In genomic region chr16:30063278-30063892, GRCh38 we compare ENCODE assay signal across 9 cellular contexts. TPM values are rescaled to one million over a fixed set of nuclear protein-coding genes. Genes with fewer than 3 reads are reported as not detected.
DNase-seq lines count a peak whose midpoint lies in the region; ATAC-seq and TF ChIP-seq lines count a peak whose summit lies in the region.
"Had no signal": no experiment of that assay in that cellular context is flagged by ENCODE, and none has a peak within 500 bp of the region (broad histone marks: within the 10 kb centered on the region; RNA-seq: fewer than 3 reads in every experiment).

No MANE protein-coding gene starts in this region.

- POLR2A ChIA-PET in CD4-positive, alpha-beta memory T cell (lab: Charles Lee; ENCODE audit: partially characterized antibody), result interaction anchor here (1.2 to 20.4 kb wide), 6 partner anchors 9 to 361 kb away, joined by 3 to 404 read pairs (median 52); partner anchors contain the start of genes CORO1A, MAPK3, PAGR1 and TBX6

- H3K27me3 Mint-ChIP-seq in CD4-positive, alpha-beta memory T cell, result no peaks in the 10 kb centered on the region
- no peaks in the 10 kb centered on the region for H3K27me3 Mint-ChIP-seq in osteocyte (ENCODE audit: unreplicated experiment)
- H3K27me3 Mint-ChIP-seq in endothelial cell (ENCODE audit: unreplicated experiment), result peaks cover 6% of the 10 kb centered on the region

- ATAC-seq in HG03520 (IDR thresholded peaks at IDR 0.05; ENCODE audit: unreplicated experiment), result no peak

- H3K27ac ChIP-seq in CD4-positive, alpha-beta memory T cell (ENCODE audit: low read depth, low read length), result peak overlapping the region; percentile 94
- peak overlapping the region; percentile 26 for H3K27ac ChIP-seq in ectodermal cell (ENCODE audit: insufficient read depth, low read depth, low read length, poor library complexity, severe bottlenecking)

- peak overlapping the region in 1 of 2 donors; percentile 77 for H3K4me3 ChIP-seq in CD4-positive, alpha-beta memory T cell (ENCODE audit: low read length in 2 of 2)
- H3K4me3 ChIP-seq in NB4 (ENCODE audit: low read depth, low read length) (peak overlapping the region; percentile 92), ectodermal cell (ENCODE audit: insufficient read depth, low read depth, low read length) (peak overlapping the region; percentile 98)

- WGBS in ectodermal cell, 2 experiments, result 63% methylated on average over 12 of the region's 12 CpGs

- H3K9me3 ChIP-seq in CD4-positive, alpha-beta memory T cell (ENCODE audit: control insufficient read depth in 1 of 2, low read length in 2 of 2), result no peaks in the 10 kb centered on the region
- no peaks in the 10 kb centered on the region for H3K9me3 ChIP-seq in ectodermal cell (ENCODE audit: control insufficient read depth, low read length)

- no peaks in the 10 kb centered on the region for H3K27me3 ChIP-seq in CD4-positive, alpha-beta memory T cell (ENCODE audit: insufficient read depth, low read length)
- no peaks in the 10 kb centered on the region for H3K27me3 ChIP-seq in ectodermal cell (ENCODE audit: control insufficient read depth, insufficient read depth, low read length, poor library complexity, severe bottlenecking)

- H3K4me1 Mint-ChIP-seq in CD4-positive, alpha-beta memory T cell, result peaks cover 14 to 45% (median 22%) of the 10 kb centered on the region in 4 donors
- peaks cover 28% of the 10 kb centered on the region for H3K4me1 Mint-ChIP-seq in osteocyte (ENCODE audit: unreplicated experiment)
- peaks cover 14% of the 10 kb centered on the region for H3K4me1 Mint-ChIP-seq in endothelial cell (ENCODE audit: unreplicated experiment)

- DNase-seq in CD4-positive, alpha-beta memory T cell, result no peak
- DNase-seq in NB4 (ENCODE audit: low read depth), result no peak
- DNase-seq in osteocyte (ENCODE audit: extremely low spot score, unreplicated experiment), result no peak
- DNase-seq in D341Med (ENCODE audit: low spot score), result no peak
- DNase-seq in endothelial cell (ENCODE audit: low spot score), result no peak
- DNase-seq in GM20000 (ENCODE audit: low spot score), result no peak

- no peaks in the 10 kb centered on the region for H3K9me3 Mint-ChIP-seq in CD4-positive, alpha-beta memory T cell
- H3K9me3 Mint-ChIP-seq in osteocyte (ENCODE audit: unreplicated experiment) (no peaks in the 10 kb centered on the region), endothelial cell (ENCODE audit: unreplicated experiment) (no peaks in the 10 kb centered on the region)

- peaks cover 28% of the 10 kb centered on the region for H3K4me1 ChIP-seq in CD4-positive, alpha-beta memory T cell (ENCODE audit: insufficient read depth, low read length)
- peaks cover 32% of the 10 kb centered on the region for H3K4me1 ChIP-seq in ectodermal cell (ENCODE audit: control insufficient read depth, insufficient read depth, low read length)

- H3K36me3 Mint-ChIP-seq in CD4-positive, alpha-beta memory T cell, result peaks cover 16 to 32% of the 10 kb centered on the region in 2 donors
- H3K36me3 Mint-ChIP-seq in osteocyte (ENCODE audit: unreplicated experiment) (peaks cover 11% of the 10 kb centered on the region), endothelial cell (ENCODE audit: low read depth, unreplicated experiment) (peaks cover 20% of the 10 kb centered on the region)

- CTCF ChIA-PET in CD4-positive, alpha-beta memory T cell (lab: Charles Lee; ENCODE audit: partially characterized antibody), result interaction anchor here (0.7 to 4.8 kb wide), 8 partner anchors 8 to 67 kb away, joined by 3 to 48 read pairs (median 4); partner anchors contain the start of gene TBX6

- H3K36me3 ChIP-seq in CD4-positive, alpha-beta memory T cell (ENCODE audit: insufficient read depth, low read length), result peaks cover 18% of the 10 kb centered on the region
- H3K36me3 ChIP-seq in ectodermal cell (ENCODE audit: control insufficient read depth, insufficient read depth, low read length), result peaks cover 10% of the 10 kb centered on the region

- no peak for TF ChIP-seq POLR2A in NB4 (IDR thresholded peaks at IDR 0.05; ENCODE audit: extremely low read depth, insufficient read length)

- no peak for TF ChIP-seq CTCF in NB4 (IDR thresholded peaks at IDR 0.05; ENCODE audit: low read depth, low read length)
- TF ChIP-seq CTCF in osteocyte (IDR thresholded peaks at IDR 0.05), result no peak
- TF ChIP-seq CTCF in endothelial cell (IDR thresholded peaks at IDR 0.05; ENCODE audit: unreplicated experiment), result no peak
- no peak for TF ChIP-seq CTCF in GM20000 (IDR thresholded peaks at IDR 0.05; ENCODE audit: extremely low read depth, missing control alignments)

- peak overlapping the region; percentile 15 to 100 (median 99) for H3K4me3 Mint-ChIP-seq in CD4-positive, alpha-beta memory T cell
- H3K4me3 Mint-ChIP-seq in osteocyte (ENCODE audit: unreplicated experiment) (peak overlapping the region; percentile 91), endothelial cell (ENCODE audit: unreplicated experiment) (no peak overlapping the region)

- H3K27ac Mint-ChIP-seq in CD4-positive, alpha-beta memory T cell, result peak overlapping the region; percentile 95 to 100 (median 99)
- peak overlapping the region; percentile 99 for H3K27ac Mint-ChIP-seq in osteocyte (ENCODE audit: unreplicated experiment)
- H3K27ac Mint-ChIP-seq in endothelial cell (ENCODE audit: unreplicated experiment), result no peak overlapping the region

- intact Hi-C loops in CD4-positive, alpha-beta memory T cell (cut with micrococcal nuclease), result no loop called here

RNA-seq across cellular contexts. Expression of gene ALDOA, which starts 2.2 kb away (rescaled TPM):
- 100 to 1,000 TPM; 558 to 563 TPM for total RNA-seq in CD4-positive, alpha-beta memory T cell
- 1,000 to 10,000 TPM; 1,058 to 1,115 TPM for polyA plus RNA-seq in CD4-positive, alpha-beta memory T cell
- 636 TPM for polyA plus RNA-seq in ectodermal cell (2013, experiment 1 of 4)
- polyA plus RNA-seq in ectodermal cell (2013, experiment 2 of 4), result 520 TPM
- polyA plus RNA-seq in ectodermal cell (2013, experiment 3 of 4), result 486 TPM
- 466 TPM for polyA plus RNA-seq in ectodermal cell (2013, experiment 4 of 4)
- 750 and 765 TPM in 2 replicates for total RNA-seq in osteocyte
- total RNA-seq in endothelial cell (ENCODE audit: unreplicated experiment), result 551 TPM

RNA-seq across cellular contexts. Expression of gene PPP4C, which starts 12.4 kb away (rescaled TPM):
- 10 to 100 TPM; 75.8 to 86.3 TPM for total RNA-seq in CD4-positive, alpha-beta memory T cell
- polyA plus RNA-seq in CD4-positive, alpha-beta memory T cell, result 100 to 1,000 TPM; 167 to 276 TPM
- 181 TPM for polyA plus RNA-seq in ectodermal cell (2013, experiment 1 of 4)
- polyA plus RNA-seq in ectodermal cell (2013, experiment 2 of 4), result 173 TPM
- polyA plus RNA-seq in ectodermal cell (2013, experiment 3 of 4), result 148 TPM
- polyA plus RNA-seq in ectodermal cell (2013, experiment 4 of 4), result 151 TPM
- total RNA-seq in osteocyte, result 101 and 102 TPM in 2 replicates
- 191 TPM for total RNA-seq in endothelial cell (ENCODE audit: unreplicated experiment)

RNA-seq across cellular contexts. Expression of gene TBX6, which starts 28.3 kb away (rescaled TPM):
- total RNA-seq in CD4-positive, alpha-beta memory T cell, result 1 to 10 TPM; 1.3 to 1.4 TPM
- under 1 TPM in 1 of 2 donors, not detected in 1; 0.36 TPM for polyA plus RNA-seq in CD4-positive, alpha-beta memory T cell
- 3.0 TPM for polyA plus RNA-seq in ectodermal cell (2013, experiment 1 of 4)
- polyA plus RNA-seq in ectodermal cell (2013, experiment 2 of 4), result 3.0 TPM
- 4.1 TPM for polyA plus RNA-seq in ectodermal cell (2013, experiment 3 of 4)
- polyA plus RNA-seq in ectodermal cell (2013, experiment 4 of 4), result 3.5 TPM
- 0.63 and 0.75 TPM in 2 replicates for total RNA-seq in osteocyte
- 2.6 TPM for total RNA-seq in endothelial cell (ENCODE audit: unreplicated experiment)

RNA-seq across cellular contexts. Expression of gene TLCD3B, which starts 32.3 kb away (rescaled TPM):
- not detected for total RNA-seq in CD4-positive, alpha-beta memory T cell
- polyA plus RNA-seq in CD4-positive, alpha-beta memory T cell, result not detected
- 16.4 TPM for polyA plus RNA-seq in ectodermal cell (2013, experiment 1 of 4)
- polyA plus RNA-seq in ectodermal cell (2013, experiment 2 of 4), result 15.1 TPM
- 20.6 TPM for polyA plus RNA-seq in ectodermal cell (2013, experiment 3 of 4)
- polyA plus RNA-seq in ectodermal cell (2013, experiment 4 of 4), result 18.1 TPM
- total RNA-seq in osteocyte, result 0.32 and 0.52 TPM in 2 replicates
- total RNA-seq in endothelial cell (ENCODE audit: unreplicated experiment), result 1.4 TPM
- total RNA-seq: subcutaneous adipose tissue had no signal

RNA-seq across cellular contexts. Expression of gene YPEL3, which starts 32.6 kb away (rescaled TPM):
- total RNA-seq in CD4-positive, alpha-beta memory T cell, result 100 to 1,000 TPM; 263 to 266 TPM
- polyA plus RNA-seq in CD4-positive, alpha-beta memory T cell, result 100 to 1,000 TPM; 172 to 331 TPM
- polyA plus RNA-seq in ectodermal cell (2013, experiment 1 of 4), result 23.2 TPM
- 21.3 TPM for polyA plus RNA-seq in ectodermal cell (2013, experiment 2 of 4)
- polyA plus RNA-seq in ectodermal cell (2013, experiment 3 of 4), result 31.1 TPM
- polyA plus RNA-seq in ectodermal cell (2013, experiment 4 of 4), result 32.3 TPM
- total RNA-seq in osteocyte (83.6 and 93.3 TPM in 2 replicates), endothelial cell (ENCODE audit: unreplicated experiment) (45.9 TPM)
